In the genomic region with DNA sequence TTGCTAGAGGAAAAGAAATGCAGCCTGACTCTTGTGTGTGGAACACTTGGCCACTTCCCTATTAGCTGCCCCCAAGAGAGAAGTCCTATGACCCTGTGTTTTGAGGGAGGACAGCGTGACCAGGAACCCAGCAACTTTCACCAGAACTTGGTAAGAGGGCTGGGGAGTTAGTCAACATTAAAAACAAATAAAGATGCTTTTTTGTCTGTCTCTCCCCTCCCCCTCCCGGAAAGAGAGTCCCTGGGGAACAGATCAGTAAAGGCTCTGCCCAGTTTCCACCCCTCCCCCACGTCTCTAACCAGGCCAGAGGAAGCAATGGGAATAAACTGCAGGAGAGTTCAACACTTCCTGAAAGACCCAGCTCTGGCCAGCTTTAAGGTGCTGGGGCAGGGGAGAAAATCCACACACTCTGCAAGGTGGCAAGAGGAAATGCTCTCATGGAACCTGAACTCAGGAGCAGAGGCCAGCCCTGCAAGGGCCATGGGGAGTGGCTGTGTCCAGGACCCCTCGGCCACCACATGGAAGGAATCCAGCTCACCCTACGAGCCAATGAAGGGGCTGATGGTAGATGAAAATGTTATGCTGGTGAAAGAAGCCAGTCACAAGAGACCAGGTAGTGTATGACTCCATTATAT, we compare ENCODE assay signal across 9 cellular contexts. TPM values are rescaled to one million over a fixed set of nuclear protein-coding genes. Genes with fewer than 3 reads are reported as not detected.
DNase-seq lines count a peak whose midpoint lies in the region; ATAC-seq and TF ChIP-seq lines count a peak whose summit lies in the region.
"Had no signal": no experiment of that assay in that cellular context is flagged by ENCODE, and none has a peak within 500 bp of the region (broad histone marks: within the 10 kb centered on the region; RNA-seq: fewer than 3 reads in every experiment).

No MANE protein-coding gene starts in this region.

- no peak overlapping the region for H3K4ac ChIP-seq in H9 (ENCODE audit: low read depth, low read length)

- H2BK15ac ChIP-seq in H9 (ENCODE audit: low read depth, low read length), result no peak overlapping the region

- no peak overlapping the region for H2BK12ac ChIP-seq in H9 (ENCODE audit: insufficient read length, low read depth, low read length)

- no peak overlapping the region for H3K14ac ChIP-seq in H9 (ENCODE audit: insufficient read depth, low read length)

- H3K9me3 ChIP-seq in H9 (ENCODE audit: control insufficient read depth, low read depth, low read length), result no peaks in the 10 kb centered on the region
- H3K9me3 ChIP-seq in spleen, result peaks cover 0 to 14% (median 7%) of the 10 kb centered on the region in 8 donors

- ATAC-seq in left colon (peak; percentile 74), GM18867 (IDR thresholded peaks at IDR 0.05; ENCODE audit: unreplicated experiment) (no peak), HG02571 (IDR thresholded peaks at IDR 0.05; ENCODE audit: unreplicated experiment) (no peak)

- no peaks in the 10 kb centered on the region for H3K36me3 ChIP-seq in spleen

- TF ChIP-seq POLR2A in spleen (IDR thresholded peaks at IDR 0.05), result no peak

- H3K4me3 Mint-ChIP-seq in H9, result peak overlapping the region in 1 of 2 experiments; percentile 8; a peak in 2 of 5 replicates

- H3K79me1 ChIP-seq in H9 (ENCODE audit: insufficient read depth, low read depth, low read length, poor library complexity, severe bottlenecking), result no peaks in the 10 kb centered on the region

- no peak overlapping the region for H4K8ac ChIP-seq in H9 (replicated peaks; ENCODE audit: insufficient read length, low read depth, low read length)

- no peaks in the 10 kb centered on the region for H3K23me2 ChIP-seq in H9 (ENCODE audit: insufficient read length, low read depth, low read length, poor library complexity, severe bottlenecking)

- H3K4me1 Mint-ChIP-seq in H9, result peaks cover 41 to 45% of the 10 kb centered on the region in 2 experiments

- H3K4me3 ChIP-seq in astrocyte of the spinal cord (ENCODE audit: low read depth, low read length), result no peak overlapping the region
- H3K4me3 ChIP-seq in spleen, result no peak overlapping the region

- H2BK5ac ChIP-seq in H9 (ENCODE audit: insufficient read length, low read length), result no peak overlapping the region

- H3K4me1 ChIP-seq in H9 (ENCODE audit: insufficient read depth, low read length) (peaks cover 13% of the 10 kb centered on the region; the same call in 1 of the 2 replicates), spleen (peaks cover 4 to 57% (median 41%) of the 10 kb centered on the region in 6 donors)

- no peak overlapping the region for H3K23ac ChIP-seq in H9 (ENCODE audit: insufficient read length, low read depth, low read length)

- no peaks in the 10 kb centered on the region for H3K36me3 Mint-ChIP-seq in H9 (ENCODE audit: insufficient read depth in 1 of 3, low read depth in 3 of 3)

- H2AFZ ChIP-seq in H9 (ENCODE audit: low read length), result no peak overlapping the region

- peak overlapping the region; percentile 36 for H3K18ac ChIP-seq in H9 (ENCODE audit: insufficient read length, low read depth, low read length)

- H4K91ac ChIP-seq in H9 (ENCODE audit: insufficient read length, low read depth, low read length), result no peak overlapping the region

- peak overlapping the region; percentile 12 to 85 (median 19); a peak in 3 of 7 replicates for H3K27ac Mint-ChIP-seq in H9

- no peaks in the 10 kb centered on the region for H4K20me1 ChIP-seq in H9 (ENCODE audit: control insufficient read depth, insufficient read depth, insufficient read length)

- H3K9me3 Mint-ChIP-seq in H9, result peaks cover 3 to 7% of the 10 kb centered on the region in 2 experiments

- H2BK120ac ChIP-seq in H9 (ENCODE audit: low read depth, low read length, poor library complexity, severe bottlenecking), result no peak overlapping the region

- no peaks in the 10 kb centered on the region for H3K79me2 ChIP-seq in H9 (ENCODE audit: insufficient read depth, low read length)

- 0 out of 2 replicates have a peak, but pooled peaks cover 4% of the 10 kb centered on the region for H3K27me3 Mint-ChIP-seq in H9 (ENCODE audit: low read depth)

- H2AK5ac ChIP-seq in H9 (ENCODE audit: insufficient read length, low read length), result no peak overlapping the region

- no peak overlapping the region for H3K27ac ChIP-seq in H9 (ENCODE audit: insufficient read length, low read depth, low read length)
- H3K27ac ChIP-seq in spleen, result peak overlapping the region in 4 of 8 donors; percentile 9 to 63 (median 34)

- H3K27me3 ChIP-seq in H9 (ENCODE audit: insufficient read depth, low read length) (no peaks in the 10 kb centered on the region), spleen (replicated peaks in 1 of 7) (no peaks in the 10 kb centered on the region)

- WGBS in H9 (ENCODE audit: extremely low coverage, insufficient read length, low lambda C conversion rate), result no CpG with 5 or more reads among the region's 5 CpGs
- WGBS in spleen, 5 donors, result 49 to 59% (median 53%) methylated on average over 5 of the region's 5 CpGs

- H3K4me2 ChIP-seq in H9 (ENCODE audit: insufficient read depth, insufficient read length, low read length), result peak overlapping the region; percentile 15

- no peak overlapping the region for H2BK20ac ChIP-seq in H9 (ENCODE audit: low read depth, low read length, poor library complexity, severe bottlenecking)

- TF ChIP-seq CTCF in H9 (conservative IDR thresholded peaks at IDR 0.05) (no peak), astrocyte of the spinal cord (IDR thresholded peaks at IDR 0.05; ENCODE audit: low read depth, low read length) (no peak), spleen (IDR thresholded peaks at IDR 0.05 in 8 of 11, conservative IDR thresholded peaks at IDR 0.05 in 3 of 11) (no peak)

- no peak overlapping the region for H3K56ac ChIP-seq in H9 (ENCODE audit: insufficient read length, low read depth, low read length)

- intact Hi-C loops in left colon (cut with DNase I, micrococcal nuclease), result no loop called here
- intact Hi-C loops in spleen (cut with DNase I; ENCODE audit: low total_unique reads), result no loop called here

- no peak overlapping the region for H3K9ac ChIP-seq in H9 (ENCODE audit: extremely low read depth, insufficient read length, low read length)

- no peak overlapping the region for H3T11ph ChIP-seq in H9 (ENCODE audit: low read length)

- peak; percentile 57 for DNase-seq in H9
- DNase-seq in astrocyte of the spinal cord (ENCODE audit: low read depth, low spot score), result peak; percentile 37
- peak; percentile 84 to 91 for DNase-seq in left colon
- DNase-seq in spleen, result peak; percentile 59
- no peak for DNase-seq in NK-92 (lab: John Stamatoyannopoulos, UW; ENCODE audit: unreplicated experiment)
- no peak for DNase-seq in stimulated activated CD4-positive, alpha-beta T cell treated with anti-CD3 and anti-CD28 coated beads, Interleukin-1b, Interleukin-23, amount 100 ng/mL, for 48 hours
- DNase-seq: activated naive CD4-positive, alpha-beta T cell had no signal

- in situ Hi-C loops in astrocyte of the spinal cord (cut with HindIII; ENCODE audit: low sequenced_read_pairs), result no loop called here

- H4K5ac ChIP-seq in H9 (ENCODE audit: insufficient read length, low read depth, low read length), result no peak overlapping the region

RNA-seq across cellular contexts. Expression of a gene that starts 21.5 kb away (rescaled TPM):
- total RNA-seq in H9 (2021) (4.5 and 4.7 TPM in 2 replicates), left colon (10 to 100 TPM; 48.5 to 49.4 TPM), spleen (10 to 100 TPM; 27.9 to 50.0 (median 38.8) TPM)
- polyA plus RNA-seq in spleen, result 1 to 10 TPM; 2.6 to 8.1 (median 4.4) TPM

Comparison
In these comparisons a context has a peak if more than half of its experiments do, and no peak if none do; other contexts are left out.
1. DNase-seq: peak in H9 (single experiment), astrocyte of the spinal cord (single experiment), left colon (2 of 2) and spleen (single experiment); none in NK-92 (single experiment) and stimulated activated CD4-positive, alpha-beta T cell treated with anti-CD3 and anti-CD28 coated beads, Interleukin-1b, Interleukin-23, amount 100 ng/mL, for 48 hours (single experiment).